8 cellular contexts compared by ENCODE assay signal in genomic region chr9:7536310-7536939, GRCh38.
DNase-seq lines count a peak whose midpoint lies in the region; ATAC-seq lines count a peak whose summit lies in the region.

No MANE protein-coding gene starts in this region.

- peak; percentile 18 for DNase-seq in CD1c-positive myeloid dendritic cell (ENCODE audit: extremely low spot score)
- DNase-seq in NCI-H187 treated with DMSO at 0.1 percent for 48 hours (lab: John Stamatoyannopoulos, UW): peak; percentile 6
- DNase-seq in activated CD8-positive, alpha-beta memory T cell treated with anti-CD3 and anti-CD28 coated beads, Interleukin-2, amount 50 U/mL, for 48 hours: peak; percentile 60
- peak; percentile 53 for DNase-seq in Right ventricle myocardium superior
- peak; percentile 64 for DNase-seq in sciatic nerve (ENCODE audit: low spot score)
- no peak for DNase-seq in T-helper 9 cell

- ATAC-seq in GM18517 (IDR thresholded peaks at IDR 0.05; ENCODE audit: unreplicated experiment) (peak; percentile 83), HG02870 (IDR thresholded peaks at IDR 0.05; ENCODE audit: unreplicated experiment) (peak; percentile 80), Right ventricle myocardium superior (ENCODE audit: poor library complexity) (peak; percentile 84), sciatic nerve (peak; percentile 77)

- intact Hi-C loops in Right ventricle myocardium superior (cut with DNase I) (loop anchor here (5.0 kb wide), 1 partner anchor 134 kb away; no protein-coding TSS in a partner anchor), sciatic nerve (cut with DNase I) (no loop called here)
